In the genomic region with DNA sequence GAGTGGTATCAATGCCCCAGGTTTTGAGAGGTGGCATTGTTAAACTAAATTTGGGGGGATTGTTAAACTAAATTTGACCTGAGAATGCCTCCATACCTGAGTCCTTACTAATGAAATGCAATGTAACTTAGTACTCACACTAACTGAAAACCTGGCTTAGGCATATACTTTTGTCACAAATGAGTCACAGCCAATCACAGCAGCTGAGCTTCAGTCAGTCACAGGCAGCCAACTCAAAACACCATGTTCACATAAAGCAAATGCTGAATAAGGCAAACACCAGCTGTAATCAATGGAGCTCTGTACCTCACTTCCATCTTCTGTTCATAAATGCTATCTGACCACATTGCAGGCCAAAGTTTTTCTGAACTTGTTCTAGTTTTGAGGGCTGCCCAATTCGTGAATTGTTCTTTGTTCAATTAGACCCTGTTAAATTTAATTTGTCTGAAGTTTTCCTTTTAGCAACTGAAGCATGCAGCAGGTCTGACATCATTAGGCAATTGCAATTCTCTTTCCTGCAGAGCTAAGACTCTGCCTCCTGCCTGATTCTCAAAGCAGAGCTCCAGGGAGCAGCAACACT, we compare ENCODE assay signal across 1 cellular context.
TF ChIP-seq lines count a peak whose summit lies in the region.

No MANE protein-coding gene starts in this region.

TF ChIP-seq in GM23338, 12 proteins besides CTCF, POLR2A, EP300 and RAD21 (continued from another document):
- TF ChIP-seq, protein P1, sequence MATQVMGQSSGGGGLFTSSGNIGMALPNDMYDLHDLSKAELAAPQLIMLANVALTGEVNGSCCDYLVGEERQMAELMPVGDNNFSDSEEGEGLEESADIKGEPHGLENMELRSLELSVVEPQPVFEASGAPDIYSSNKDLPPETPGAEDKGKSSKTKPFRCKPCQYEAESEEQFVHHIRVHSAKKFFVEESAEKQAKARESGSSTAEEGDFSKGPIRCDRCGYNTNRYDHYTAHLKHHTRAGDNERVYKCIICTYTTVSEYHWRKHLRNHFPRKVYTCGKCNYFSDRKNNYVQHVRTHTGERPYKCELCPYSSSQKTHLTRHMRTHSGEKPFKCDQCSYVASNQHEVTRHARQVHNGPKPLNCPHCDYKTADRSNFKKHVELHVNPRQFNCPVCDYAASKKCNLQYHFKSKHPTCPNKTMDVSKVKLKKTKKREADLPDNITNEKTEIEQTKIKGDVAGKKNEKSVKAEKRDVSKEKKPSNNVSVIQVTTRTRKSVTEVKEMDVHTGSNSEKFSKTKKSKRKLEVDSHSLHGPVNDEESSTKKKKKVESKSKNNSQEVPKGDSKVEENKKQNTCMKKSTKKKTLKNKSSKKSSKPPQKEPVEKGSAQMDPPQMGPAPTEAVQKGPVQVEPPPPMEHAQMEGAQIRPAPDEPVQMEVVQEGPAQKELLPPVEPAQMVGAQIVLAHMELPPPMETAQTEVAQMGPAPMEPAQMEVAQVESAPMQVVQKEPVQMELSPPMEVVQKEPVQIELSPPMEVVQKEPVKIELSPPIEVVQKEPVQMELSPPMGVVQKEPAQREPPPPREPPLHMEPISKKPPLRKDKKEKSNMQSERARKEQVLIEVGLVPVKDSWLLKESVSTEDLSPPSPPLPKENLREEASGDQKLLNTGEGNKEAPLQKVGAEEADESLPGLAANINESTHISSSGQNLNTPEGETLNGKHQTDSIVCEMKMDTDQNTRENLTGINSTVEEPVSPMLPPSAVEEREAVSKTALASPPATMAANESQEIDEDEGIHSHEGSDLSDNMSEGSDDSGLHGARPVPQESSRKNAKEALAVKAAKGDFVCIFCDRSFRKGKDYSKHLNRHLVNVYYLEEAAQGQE (IDR thresholded peaks at IDR 0.05; ENCODE audit: unreplicated experiment): no peak
- TF ChIP-seq EZH2phosphoT487 (IDR thresholded peaks at IDR 0.05; ENCODE audit: unreplicated experiment) (no peak), NANOG (IDR thresholded peaks at IDR 0.05; ENCODE audit: borderline replicate concordance) (no peak), ZNF114 (CRISPR knock-in tag; IDR thresholded peaks at IDR 0.05) (no peak), JUNB (IDR thresholded peaks at IDR 0.05; ENCODE audit: unreplicated experiment) (no peak), STAT1 (IDR thresholded peaks at IDR 0.05; ENCODE audit: unreplicated experiment) (no peak)
- TF ChIP-seq, protein P2, sequence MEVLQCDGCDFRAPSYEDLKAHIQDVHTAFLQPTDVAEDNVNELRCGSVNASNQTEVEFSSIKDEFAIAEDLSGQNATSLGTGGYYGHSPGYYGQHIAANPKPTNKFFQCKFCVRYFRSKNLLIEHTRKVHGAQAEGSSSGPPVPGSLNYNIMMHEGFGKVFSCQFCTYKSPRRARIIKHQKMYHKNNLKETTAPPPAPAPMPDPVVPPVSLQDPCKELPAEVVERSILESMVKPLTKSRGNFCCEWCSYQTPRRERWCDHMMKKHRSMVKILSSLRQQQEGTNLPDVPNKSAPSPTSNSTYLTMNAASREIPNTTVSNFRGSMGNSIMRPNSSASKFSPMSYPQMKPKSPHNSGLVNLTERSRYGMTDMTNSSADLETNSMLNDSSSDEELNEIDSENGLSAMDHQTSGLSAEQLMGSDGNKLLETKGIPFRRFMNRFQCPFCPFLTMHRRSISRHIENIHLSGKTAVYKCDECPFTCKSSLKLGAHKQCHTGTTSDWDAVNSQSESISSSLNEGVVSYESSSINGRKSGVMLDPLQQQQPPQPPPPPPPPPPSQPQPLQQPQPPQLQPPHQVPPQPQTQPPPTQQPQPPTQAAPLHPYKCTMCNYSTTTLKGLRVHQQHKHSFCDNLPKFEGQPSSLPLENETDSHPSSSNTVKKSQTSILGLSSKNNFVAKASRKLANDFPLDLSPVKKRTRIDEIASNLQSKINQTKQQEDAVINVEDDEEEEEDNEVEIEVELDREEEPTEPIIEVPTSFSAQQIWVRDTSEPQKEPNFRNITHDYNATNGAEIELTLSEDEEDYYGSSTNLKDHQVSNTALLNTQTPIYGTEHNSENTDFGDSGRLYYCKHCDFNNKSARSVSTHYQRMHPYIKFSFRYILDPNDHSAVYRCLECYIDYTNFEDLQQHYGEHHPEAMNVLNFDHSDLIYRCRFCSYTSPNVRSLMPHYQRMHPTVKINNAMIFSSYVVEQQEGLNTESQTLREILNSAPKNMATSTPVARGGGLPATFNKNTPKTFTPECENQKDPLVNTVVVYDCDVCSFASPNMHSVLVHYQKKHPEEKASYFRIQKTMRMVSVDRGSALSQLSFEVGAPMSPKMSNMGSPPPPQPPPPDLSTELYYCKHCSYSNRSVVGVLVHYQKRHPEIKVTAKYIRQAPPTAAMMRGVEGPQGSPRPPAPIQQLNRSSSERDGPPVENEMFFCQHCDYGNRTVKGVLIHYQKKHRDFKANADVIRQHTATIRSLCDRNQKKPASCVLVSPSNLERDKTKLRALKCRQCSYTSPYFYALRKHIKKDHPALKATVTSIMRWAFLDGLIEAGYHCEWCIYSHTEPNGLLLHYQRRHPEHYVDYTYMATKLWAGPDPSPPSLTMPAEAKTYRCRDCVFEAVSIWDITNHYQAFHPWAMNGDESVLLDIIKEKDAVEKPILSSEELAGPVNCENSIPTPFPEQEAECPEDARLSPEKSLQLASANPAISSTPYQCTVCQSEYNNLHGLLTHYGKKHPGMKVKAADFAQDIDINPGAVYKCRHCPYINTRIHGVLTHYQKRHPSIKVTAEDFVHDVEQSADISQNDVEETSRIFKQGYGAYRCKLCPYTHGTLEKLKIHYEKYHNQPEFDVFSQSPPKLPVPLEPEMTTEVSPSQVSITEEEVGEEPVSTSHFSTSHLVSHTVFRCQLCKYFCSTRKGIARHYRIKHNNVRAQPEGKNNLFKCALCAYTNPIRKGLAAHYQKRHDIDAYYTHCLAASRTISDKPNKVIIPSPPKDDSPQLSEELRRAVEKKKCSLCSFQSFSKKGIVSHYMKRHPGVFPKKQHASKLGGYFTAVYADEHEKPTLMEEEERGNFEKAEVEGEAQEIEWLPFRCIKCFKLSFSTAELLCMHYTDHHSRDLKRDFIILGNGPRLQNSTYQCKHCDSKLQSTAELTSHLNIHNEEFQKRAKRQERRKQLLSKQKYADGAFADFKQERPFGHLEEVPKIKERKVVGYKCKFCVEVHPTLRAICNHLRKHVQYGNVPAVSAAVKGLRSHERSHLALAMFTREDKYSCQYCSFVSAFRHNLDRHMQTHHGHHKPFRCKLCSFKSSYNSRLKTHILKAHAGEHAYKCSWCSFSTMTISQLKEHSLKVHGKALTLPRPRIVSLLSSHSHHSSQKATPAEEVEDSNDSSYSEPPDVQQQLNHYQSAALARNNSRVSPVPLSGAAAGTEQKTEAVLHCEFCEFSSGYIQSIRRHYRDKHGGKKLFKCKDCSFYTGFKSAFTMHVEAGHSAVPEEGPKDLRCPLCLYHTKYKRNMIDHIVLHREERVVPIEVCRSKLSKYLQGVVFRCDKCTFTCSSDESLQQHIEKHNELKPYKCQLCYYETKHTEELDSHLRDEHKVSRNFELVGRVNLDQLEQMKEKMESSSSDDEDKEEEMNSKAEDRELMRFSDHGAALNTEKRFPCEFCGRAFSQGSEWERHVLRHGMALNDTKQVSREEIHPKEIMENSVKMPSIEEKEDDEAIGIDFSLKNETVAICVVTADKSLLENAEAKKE (CRISPR knock-in tag; IDR thresholded peaks at IDR 0.05): no peak
